Comparison of ENCODE assay signal across 11 cellular contexts in the genomic region with DNA sequence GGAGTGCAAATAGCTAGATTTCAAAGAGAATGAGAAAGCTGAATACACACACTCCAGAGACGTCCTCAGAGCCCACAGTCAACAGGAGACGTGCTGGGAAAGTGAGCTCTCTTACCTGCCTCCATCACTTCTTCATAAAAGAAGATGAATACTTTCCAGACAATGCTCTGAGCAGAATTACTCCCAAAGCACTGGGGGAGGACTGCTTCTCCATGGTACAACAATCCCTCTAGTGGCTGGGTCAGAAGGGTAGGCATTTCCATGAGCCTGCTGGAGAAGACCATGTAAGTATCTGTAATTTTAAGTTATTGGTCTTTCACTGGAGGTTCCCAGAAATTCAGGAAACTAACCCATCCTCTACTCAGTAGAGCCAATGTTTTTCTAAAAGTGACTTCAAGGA.
DNase-seq lines count a peak whose midpoint lies in the region; ATAC-seq and TF ChIP-seq lines count a peak whose summit lies in the region.
"Had no signal": no experiment of that assay in that cellular context is flagged by ENCODE, and none has a peak within 500 bp of the region (broad histone marks: within the 10 kb centered on the region; RNA-seq: fewer than 3 reads in every experiment).

No MANE protein-coding gene starts in this region.

- ATAC-seq in HG03280 (IDR thresholded peaks at IDR 0.05; ENCODE audit: unreplicated experiment) (no peak), T-helper 17 cell (no peak), gastroesophageal sphincter (no peak)

- CTCF ChIA-PET in AG04450 (lab: Charles Lee) = interaction anchor here (0.6 to 1.7 kb wide), 5 partner anchors 12 to 470 kb away, joined by 3 to 4 read pairs (median 3); no protein-coding TSS in a partner anchor

- TF ChIP-seq CTCF in AG04450 (IDR thresholded peaks at IDR 0.05; ENCODE audit: low read depth, low read length) (peak; percentile 59), WI38 (IDR thresholded peaks at IDR 0.05; ENCODE audit: low read depth, low read length) (peak; percentile 35; the same call in 1 of the 2 replicates), gastroesophageal sphincter (IDR thresholded peaks at IDR 0.05) (peak in 1 of 4 experiments; percentile 42)

- H3K27me3 Mint-ChIP-seq in T-helper 17 cell = peaks cover 19% of the 10 kb centered on the region

- no peak overlapping the region for H3K4me3 Mint-ChIP-seq in T-helper 17 cell
- H3K4me3 Mint-ChIP-seq: central memory CD8-positive, alpha-beta T cell had no signal

- H3K27ac ChIP-seq in AG04450 (ENCODE audit: low read depth, low read length) (no peak overlapping the region), gastroesophageal sphincter (no peak overlapping the region)

- TF ChIP-seq EP300 in gastroesophageal sphincter (IDR thresholded peaks at IDR 0.05) = no peak

- H3K4me1 ChIP-seq in gastroesophageal sphincter = no peaks in the 10 kb centered on the region

- H3K9me3 ChIP-seq in AG04450 (ENCODE audit: control insufficient read depth, insufficient read depth, low read length) (no peaks in the 10 kb centered on the region), T-helper 17 cell (ENCODE audit: control insufficient read depth, low read length, poor library complexity, severe bottlenecking) (no peaks in the 10 kb centered on the region), gastroesophageal sphincter (peaks cover 0 to 9% (median 0%) of the 10 kb centered on the region in 3 donors)

- no peaks in the 10 kb centered on the region for H3K4me1 Mint-ChIP-seq in T-helper 17 cell
- H3K4me1 Mint-ChIP-seq: central memory CD8-positive, alpha-beta T cell had no signal

- H3K4me3 ChIP-seq in AG04450 (ENCODE audit: low read depth, low read length) (no peak overlapping the region), WI38 (ENCODE audit: low read depth, low read length) (no peak overlapping the region), gastroesophageal sphincter (no peak overlapping the region)

- 55 to 58% methylated on average over 2 of the region's 2 CpGs for WGBS in gastroesophageal sphincter (ENCODE audit: low coverage in 1 of 2), 2 donors

- H3K36me3 Mint-ChIP-seq in T-helper 17 cell (ENCODE audit: low read depth) = no peaks in the 10 kb centered on the region

- no peaks in the 10 kb centered on the region for H3K36me3 ChIP-seq in gastroesophageal sphincter

- H3K27ac Mint-ChIP-seq in T-helper 17 cell = no peak overlapping the region

- no peak for TF ChIP-seq POLR2A in gastroesophageal sphincter (IDR thresholded peaks at IDR 0.05)

- no peaks in the 10 kb centered on the region for H3K27me3 ChIP-seq in AG04450 (ENCODE audit: control insufficient read depth, insufficient read depth, low read length)
- H3K27me3 ChIP-seq in gastroesophageal sphincter = no peaks in the 10 kb centered on the region

- DNase-seq in AG04450 (ENCODE audit: low read depth, low spot score) = no peak
- peak; percentile 24 for DNase-seq in HT1080 (ENCODE audit: low read depth)
- DNase-seq in iPS-NIHi7 (ENCODE audit: extremely low spot score) = peak; percentile 38
- no peak for DNase-seq in NCI-H2107 (lab: John Stamatoyannopoulos, UW)
- DNase-seq in T-helper 17 cell = no peak
- DNase-seq: DMS79, midbrain had no signal

- POLR2A ChIA-PET in AG04450 (lab: Yijun Ruan, JAX) = no interaction called here

Comparison
In these comparisons a context has a peak if more than half of its experiments do, and no peak if none do; other contexts are left out.
1. DNase-seq: peak in HT1080 (single experiment) and iPS-NIHi7 (single experiment); none in AG04450 (single experiment), NCI-H2107 (single experiment) and T-helper 17 cell (0 of 3).